Comparison of ENCODE assay signal across 8 cellular contexts in genomic region chr2:46296840-46297545, GRCh38.
DNase-seq lines count a peak whose midpoint lies in the region; ATAC-seq and TF ChIP-seq lines count a peak whose summit lies in the region.

Gene EPAS1, plus strand, starts transcription at chr2:46297407. Its CDS starts 505 bp downstream, at chr2:46297912.

- no peak for TF ChIP-seq CTCF in GM13976 (IDR thresholded peaks at IDR 0.05; ENCODE audit: borderline replicate concordance, control extremely low read depth, extremely low read depth, insufficient read depth, missing control alignments)

- ATAC-seq in HG02678 (IDR thresholded peaks at IDR 0.05; ENCODE audit: unreplicated experiment): peak; percentile 89

- in situ Hi-C loops in GM13976 (cut with MboI; ENCODE audit: low sequenced_read_pairs, unreplicated experiment): no loop called here

- DNase-seq in GM13976 (ENCODE audit: low spot score) (peak; percentile 96), NCI-H2029 (lab: John Stamatoyannopoulos, UW) (peak; percentile 74), cerebellar cortex (ENCODE audit: low spot score) (peak; percentile 18), islet precursor cell (peak; percentile 97), NCI-H2107 (lab: John Stamatoyannopoulos, UW) (no peak)
- DNase-seq in activated CD4-positive, alpha-beta T cell treated with anti-CD3 and anti-CD28 coated beads for 1 hour: peak; percentile 65
- DNase-seq in stimulated activated CD4-positive, alpha-beta T cell treated with anti-CD3 and anti-CD28 coated beads, Interleukin-12 subunit alpha, Interleukin-12 subunit beta, amount 100 ng/mL, for 4 hours: peak; percentile 74
